Comparison of ENCODE assay signal across 1 cellular context in genomic region chr3:60351481-60351880, GRCh38.
TF ChIP-seq lines count a peak whose summit lies in the region.

No MANE protein-coding gene starts in this region.

TF ChIP-seq in SK-N-SH treated with all-trans-retinoic acid at 6 μM for 48 hours, 23 proteins besides CTCF, POLR2A, EP300 and RAD21 (continued from another document):
- TF ChIP-seq, protein P1, sequence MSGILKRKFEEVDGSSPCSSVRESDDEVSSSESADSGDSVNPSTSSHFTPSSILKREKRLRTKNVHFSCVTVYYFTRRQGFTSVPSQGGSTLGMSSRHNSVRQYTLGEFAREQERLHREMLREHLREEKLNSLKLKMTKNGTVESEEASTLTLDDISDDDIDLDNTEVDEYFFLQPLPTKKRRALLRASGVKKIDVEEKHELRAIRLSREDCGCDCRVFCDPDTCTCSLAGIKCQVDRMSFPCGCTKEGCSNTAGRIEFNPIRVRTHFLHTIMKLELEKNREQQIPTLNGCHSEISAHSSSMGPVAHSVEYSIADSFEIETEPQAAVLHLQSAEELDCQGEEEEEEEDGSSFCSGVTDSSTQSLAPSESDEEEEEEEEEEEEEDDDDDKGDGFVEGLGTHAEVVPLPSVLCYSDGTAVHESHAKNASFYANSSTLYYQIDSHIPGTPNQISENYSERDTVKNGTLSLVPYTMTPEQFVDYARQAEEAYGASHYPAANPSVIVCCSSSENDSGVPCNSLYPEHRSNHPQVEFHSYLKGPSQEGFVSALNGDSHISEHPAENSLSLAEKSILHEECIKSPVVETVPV (CRISPR knock-in tag; IDR thresholded peaks at IDR 0.05): no peak
- no peak for TF ChIP-seq TOX (CRISPR knock-in tag; IDR thresholded peaks at IDR 0.05; ENCODE audit: borderline replicate concordance)
- TF ChIP-seq ESRRG (CRISPR knock-in tag; IDR thresholded peaks at IDR 0.05): no peak
- no peak for TF ChIP-seq TSHZ2 (CRISPR knock-in tag; IDR thresholded peaks at IDR 0.05)
- TF ChIP-seq ZFP30 (CRISPR knock-in tag; IDR thresholded peaks at IDR 0.05): peak; percentile 49; the same call in 1 of the 2 replicates
